In genomic region chr3:169865176-169865800, GRCh38 we compare ENCODE assay signal across 10 cellular contexts. TPM values are rescaled to one million over a fixed set of nuclear protein-coding genes. Genes with fewer than 3 reads are reported as not detected.
DNase-seq lines count a peak whose midpoint lies in the region; ATAC-seq and TF ChIP-seq lines count a peak whose summit lies in the region.
"Had no signal": no experiment of that assay in that cellular context is flagged by ENCODE, and none has a peak within 500 bp of the region (broad histone marks: within the 10 kb centered on the region; RNA-seq: fewer than 3 reads in every experiment).

No MANE protein-coding gene starts in this region.

- no peaks in the 10 kb centered on the region for H3K23me2 ChIP-seq in H9 (ENCODE audit: insufficient read length, low read depth, low read length, poor library complexity, severe bottlenecking)

- H2BK15ac ChIP-seq in H9 (ENCODE audit: low read depth, low read length): no peak overlapping the region

- no peak overlapping the region for H3K9ac ChIP-seq in H9 (ENCODE audit: extremely low read depth, insufficient read length, low read length)

- no peaks in the 10 kb centered on the region for H3K36me3 Mint-ChIP-seq in activated naive CD8-positive, alpha-beta T cell treated with anti-CD3 and anti-CD28 coated beads, Interleukin-2, amount 50 U/mL, for 24 hours (ENCODE audit: low read depth)
- H3K36me3 Mint-ChIP-seq in H9 (ENCODE audit: insufficient read depth in 1 of 3, low read depth in 3 of 3): no peaks in the 10 kb centered on the region

- peaks cover 3% of the 10 kb centered on the region for H3K4me1 ChIP-seq in H9 (ENCODE audit: insufficient read depth, low read length)
- no peaks in the 10 kb centered on the region for H3K4me1 ChIP-seq in gastrocnemius medialis

- no peaks in the 10 kb centered on the region for H3K27me3 ChIP-seq in H9 (ENCODE audit: insufficient read depth, low read length)
- H3K27me3 ChIP-seq in gastrocnemius medialis: no peaks in the 10 kb centered on the region

- no peak overlapping the region for H3K4me3 ChIP-seq in gastrocnemius medialis
- H3K4me3 ChIP-seq: smooth muscle cell had no signal

- no peaks in the 10 kb centered on the region for H4K20me1 ChIP-seq in H9 (ENCODE audit: control insufficient read depth, insufficient read depth, insufficient read length)

- H4K5ac ChIP-seq in H9 (ENCODE audit: insufficient read length, low read depth, low read length): no peak overlapping the region

- no peaks in the 10 kb centered on the region for H3K79me2 ChIP-seq in H9 (ENCODE audit: insufficient read depth, low read length)

- intact Hi-C loops in gastrocnemius medialis (cut with DNase I; ENCODE audit: low total_unique reads): no loop called here

- in situ Hi-C loops in gastrocnemius medialis (cut with MboI; ENCODE audit: low sequenced_read_pairs in 4 of 4): no loop called here

- no peak overlapping the region for H4K8ac ChIP-seq in H9 (replicated peaks; ENCODE audit: insufficient read length, low read depth, low read length)

- H4K91ac ChIP-seq in H9 (ENCODE audit: insufficient read length, low read depth, low read length): no peak overlapping the region

- H3K27ac Mint-ChIP-seq in activated naive CD8-positive, alpha-beta T cell treated with anti-CD3 and anti-CD28 coated beads, Interleukin-2, amount 50 U/mL, for 24 hours: no peak overlapping the region
- no peak overlapping the region for H3K27ac Mint-ChIP-seq in H9

- no peaks in the 10 kb centered on the region for H3K79me1 ChIP-seq in H9 (ENCODE audit: insufficient read depth, low read depth, low read length, poor library complexity, severe bottlenecking)

- no peak overlapping the region for H3K23ac ChIP-seq in H9 (ENCODE audit: insufficient read length, low read depth, low read length)

- H2BK5ac ChIP-seq in H9 (ENCODE audit: insufficient read length, low read length): no peak overlapping the region

- no peak overlapping the region for H2BK12ac ChIP-seq in H9 (ENCODE audit: insufficient read length, low read depth, low read length)

- no peak for TF ChIP-seq POLR2A in gastrocnemius medialis (IDR thresholded peaks at IDR 0.05)

- no CpG with 5 or more reads among the region's 12 CpGs for WGBS in H9 (ENCODE audit: extremely low coverage, insufficient read length, low lambda C conversion rate)

- no peak overlapping the region for H2AFZ ChIP-seq in H9 (ENCODE audit: low read length)

- H2AK5ac ChIP-seq in H9 (ENCODE audit: insufficient read length, low read length): no peak overlapping the region

- no peak overlapping the region for H2BK20ac ChIP-seq in H9 (ENCODE audit: low read depth, low read length, poor library complexity, severe bottlenecking)

- H2BK120ac ChIP-seq in H9 (ENCODE audit: low read depth, low read length, poor library complexity, severe bottlenecking): no peak overlapping the region

- no peak overlapping the region for H3K4me2 ChIP-seq in H9 (ENCODE audit: insufficient read depth, insufficient read length, low read length)
- H3K4me2 ChIP-seq: smooth muscle cell had no signal

- H3K14ac ChIP-seq in H9 (ENCODE audit: insufficient read depth, low read length): no peak overlapping the region

- H3K9me3 ChIP-seq in H9 (ENCODE audit: control insufficient read depth, low read depth, low read length): no peaks in the 10 kb centered on the region
- H3K9me3 ChIP-seq in gastrocnemius medialis: no peaks in the 10 kb centered on the region

- no peak overlapping the region for H3K56ac ChIP-seq in H9 (ENCODE audit: insufficient read length, low read depth, low read length)

- no peak overlapping the region for H3K4ac ChIP-seq in H9 (ENCODE audit: low read depth, low read length)

- H3K9me3 Mint-ChIP-seq in activated naive CD8-positive, alpha-beta T cell treated with anti-CD3 and anti-CD28 coated beads, Interleukin-2, amount 50 U/mL, for 24 hours: no peaks in the 10 kb centered on the region
- H3K9me3 Mint-ChIP-seq in H9: no peaks in the 10 kb centered on the region; a peak in 1 of 5 replicates

- TF ChIP-seq CTCF in H9 (conservative IDR thresholded peaks at IDR 0.05) (no peak), gastrocnemius medialis (IDR thresholded peaks at IDR 0.05 in 4 of 5, conservative IDR thresholded peaks at IDR 0.05 in 1 of 5) (no peak)

- H3K4me3 Mint-ChIP-seq in activated naive CD8-positive, alpha-beta T cell treated with anti-CD3 and anti-CD28 coated beads, Interleukin-2, amount 50 U/mL, for 24 hours: no peak overlapping the region
- no peak overlapping the region for H3K4me3 Mint-ChIP-seq in H9

- no peak overlapping the region for H3T11ph ChIP-seq in H9 (ENCODE audit: low read length)

- peak; percentile 3 to 19 for DNase-seq in stimulated activated CD4-positive, alpha-beta T cell treated with anti-CD3 and anti-CD28 coated beads, Interleukin-4, amount 100 ng/mL, for 4 hours
- DNase-seq in stimulated activated CD4-positive, alpha-beta T cell treated with anti-CD3 and anti-CD28 coated beads, Interleukin-12 subunit alpha, Interleukin-12 subunit beta, amount 100 ng/mL, for 4 hours: no peak
- DNase-seq in NOMO-1 (lab: John Stamatoyannopoulos, UW; ENCODE audit: unreplicated experiment in 2 of 2) (peak; percentile 61 to 93), LoVo (ENCODE audit: low spot score) (no peak), hepatic stellate cell (ENCODE audit: low spot score) (no peak), H9 (no peak), gastrocnemius medialis (no peak)
- peak; percentile 16 for DNase-seq in activated naive CD8-positive, alpha-beta T cell treated with anti-CD3 and anti-CD28 coated beads, Interleukin-2, amount 50 U/mL, for 24 hours
- DNase-seq: NCI-H1092 treated with DMSO at 0.1 percent for 48 hours had no signal

- peak; percentile 91 for ATAC-seq in activated naive CD8-positive, alpha-beta T cell treated with anti-CD3 and anti-CD28 coated beads, Interleukin-2, amount 50 U/mL, for 24 hours
- no peak for ATAC-seq in gastrocnemius medialis

- H3K27ac ChIP-seq in H9 (ENCODE audit: insufficient read length, low read depth, low read length): no peak overlapping the region
- H3K27ac ChIP-seq in gastrocnemius medialis: no peak overlapping the region

- no peak overlapping the region for H3K18ac ChIP-seq in H9 (ENCODE audit: insufficient read length, low read depth, low read length)

- H3K36me3 ChIP-seq in gastrocnemius medialis: no peaks in the 10 kb centered on the region

- H3K27me3 Mint-ChIP-seq in activated naive CD8-positive, alpha-beta T cell treated with anti-CD3 and anti-CD28 coated beads, Interleukin-2, amount 50 U/mL, for 24 hours: peaks cover 4% of the 10 kb centered on the region
- no peaks in the 10 kb centered on the region for H3K27me3 Mint-ChIP-seq in H9 (ENCODE audit: low read depth)

- H3K4me1 Mint-ChIP-seq in activated naive CD8-positive, alpha-beta T cell treated with anti-CD3 and anti-CD28 coated beads, Interleukin-2, amount 50 U/mL, for 24 hours: peaks cover 33% of the 10 kb centered on the region
- H3K4me1 Mint-ChIP-seq in H9: peaks cover 14 to 15% of the 10 kb centered on the region in 2 experiments

RNA-seq across cellular contexts. Expression of gene LRRC31, which starts 4.4 kb away (rescaled TPM):
- total RNA-seq in H9 (2021) (not detected in 2 replicates), gastrocnemius medialis (under 1 TPM in 2 of 4 donors, not detected in 2; 0.24 to 0.42 TPM)
- total RNA-seq: smooth muscle cell had no signal

RNA-seq across cellular contexts. Expression of gene SAMD7, which starts 46.1 kb away (rescaled TPM):
- total RNA-seq in H9 (2021) (not detected in 2 replicates), gastrocnemius medialis (not detected)
- total RNA-seq: smooth muscle cell had no signal

RNA-seq across cellular contexts. Expression of gene LRRC34, which starts 52.6 kb away (rescaled TPM):
- total RNA-seq in H9 (2021): 4.6 and 5.1 TPM in 2 replicates
- total RNA-seq in gastrocnemius medialis: 1 to 10 TPM in 2 of 4 donors, not detected in 2; 1.2 to 1.3 TPM

RNA-seq across cellular contexts. Expression of gene LRRIQ4, which starts 52.6 kb away (rescaled TPM):
- total RNA-seq in H9 (2021) (0.26 TPM in 1 of 2 replicates, not detected in the other), gastrocnemius medialis (under 1 TPM in 1 of 4 donors, not detected in 3; 0.13 TPM)

Comparison
In these comparisons a context has a peak if more than half of its experiments do, and no peak if none do; other contexts are left out.
1. DNase-seq: peak in stimulated activated CD4-positive, alpha-beta T cell treated with anti-CD3 and anti-CD28 coated beads, Interleukin-4, amount 100 ng/mL, for 4 hours (2 of 2), NOMO-1 (2 of 2) and activated naive CD8-positive, alpha-beta T cell treated with anti-CD3 and anti-CD28 coated beads, Interleukin-2, amount 50 U/mL, for 24 hours (single experiment); none in stimulated activated CD4-positive, alpha-beta T cell treated with anti-CD3 and anti-CD28 coated beads, Interleukin-12 subunit alpha, Interleukin-12 subunit beta, amount 100 ng/mL, for 4 hours (single experiment), LoVo (single experiment), hepatic stellate cell (single experiment), H9 (single experiment) and gastrocnemius medialis (0 of 2).